ENCODE assay signal across 29 cellular contexts in genomic region chr19:28553005-28553404, GRCh38.
DNase-seq lines count a peak whose midpoint lies in the region; ATAC-seq, FAIRE-seq and TF ChIP-seq lines count a peak whose summit lies in the region.
"Had no signal": no experiment of that assay in that cellular context is flagged by ENCODE, and none has a peak within 500 bp of the region (broad histone marks: within the 10 kb centered on the region; RNA-seq: fewer than 3 reads in every experiment).

No MANE protein-coding gene starts in this region.

- intact Hi-C loops in activated CD4-positive, alpha-beta T cell treated with anti-CD3 and anti-CD28 coated beads, Interleukin-2, amount 10 ng/mL, durations not matched to agents 24 days and 14 days (cut with micrococcal nuclease): no loop called here
- intact Hi-C loops in OCI-LY7 (cut with micrococcal nuclease; ENCODE audit: unreplicated experiment): no loop called here
- intact Hi-C loops in sciatic nerve (cut with DNase I): no loop called here

- peaks cover 16% of the 10 kb centered on the region for H3K9me3 Mint-ChIP-seq in activated CD4-positive, alpha-beta T cell treated with anti-CD3 and anti-CD28 coated beads, Interleukin-2, amount 10 ng/mL, durations not matched to agents 24 days and 14 days
- peaks cover 6% of the 10 kb centered on the region for H3K9me3 Mint-ChIP-seq in natural killer cell treated with Interleukin-12 subunit alpha and Interleukin-12 subunit beta and Interleukin-15 and Interleukin-18, amount 100 ng/mL, for 72 hours

- BruUV-seq in OCI-LY7 (replicated peaks; lab: Mats Ljungman, UMichigan): no TSS peak

- no peaks in the 10 kb centered on the region for H3K36me3 ChIP-seq in OCI-LY7 (ENCODE audit: insufficient read depth, low read length)
- H3K36me3 ChIP-seq: cardiac muscle cell, HAP-1, MG63, thyroid gland had no signal

- peak; percentile 76 to 81 for ATAC-seq in natural killer cell treated with Interleukin-12 subunit alpha and Interleukin-12 subunit beta and Interleukin-15 and Interleukin-18, amount 100 ng/mL, for 72 hours
- ATAC-seq in sciatic nerve: no peak
- ATAC-seq: left colon had no signal

- H3K9me3 ChIP-seq in OCI-LY7 (ENCODE audit: low read length): no peaks in the 10 kb centered on the region
- H3K9me3 ChIP-seq: HAP-1, MG63, thyroid gland had no signal

- no peak overlapping the region for H3K27ac ChIP-seq in OCI-LY7 (ENCODE audit: low read depth, low read length, poor library complexity, severe bottlenecking)
- H3K27ac ChIP-seq: cardiac muscle cell, thyroid gland had no signal

- peak; percentile 61 for DNase-seq in activated CD4-positive, alpha-beta T cell treated with anti-CD3 and anti-CD28 coated beads, Interleukin-2, amount 10 ng/mL, durations not matched to agents 24 days and 14 days
- DNase-seq in activated CD4-positive, alpha-beta T cell treated with anti-CD3 and anti-CD28 coated beads, Interleukin-2, amount 50 U/mL, for 4 hours: no peak
- DNase-seq in ELR (ENCODE audit: low read depth) (peak; percentile 11), OCI-LY7 (ENCODE audit: low spot score) (no peak), NCI-H345 (lab: John Stamatoyannopoulos, UW) (no peak), H54 (ENCODE audit: insufficient read length, low spot score) (no peak), sciatic nerve (ENCODE audit: low spot score) (no peak)
- no peak for DNase-seq in natural killer cell treated with Interleukin-12 subunit alpha and Interleukin-12 subunit beta and Interleukin-15 and Interleukin-18, amount 100 ng/mL, for 72 hours (ENCODE audit: low spot score)
- DNase-seq: ACHN; activated CD4-positive, alpha-beta T cell treated with anti-CD3 and anti-CD28 coated beads for 4 hours; activated CD8-positive, alpha-beta memory T cell treated with anti-CD3 and anti-CD28 coated beads, Interleukin-2, amount 50 U/mL, for 48 hours; activated naive CD4-positive, alpha-beta T cell; anterior cingulate cortex; C1 segment of cervical spinal cord; left colon; mesenchymal stem cell; MG63; NCI-H1694; NCI-H2171 treated with DMSO at 0.1 percent for 48 hours; NCI-H526 treated with DMSO at 0.1 percent for 48 hours; nucleus accumbens; Right ventricle myocardium superior; stimulated activated CD4-positive, alpha-beta T cell treated with anti-CD3 and anti-CD28 coated beads, Interleukin-4, amount 100 ng/mL, for 24 hours; stimulated activated naive CD4-positive, alpha-beta T cell treated with Interleukin-2 at 50 U/mL for 16 hours; thyroid gland had no signal

- H4K20me1 ChIP-seq in OCI-LY7 (ENCODE audit: insufficient read depth, low read length): no peaks in the 10 kb centered on the region

- no peak overlapping the region for H3K27ac Mint-ChIP-seq in activated CD4-positive, alpha-beta T cell treated with anti-CD3 and anti-CD28 coated beads, Interleukin-2, amount 10 ng/mL, durations not matched to agents 24 days and 14 days
- peak overlapping the region; percentile 59 to 80 for H3K27ac Mint-ChIP-seq in natural killer cell treated with Interleukin-12 subunit alpha and Interleukin-12 subunit beta and Interleukin-15 and Interleukin-18, amount 100 ng/mL, for 72 hours
- H3K27ac Mint-ChIP-seq: IgD-negative memory B cell had no signal

- CTCF ChIA-PET in OCI-LY7 (lab: Charles Lee; ENCODE audit: unreplicated experiment): interaction anchor here (1.1 kb wide), 1 partner anchor 10 kb away, joined by 4 read pairs; no protein-coding TSS in a partner anchor

- H3K9me2 ChIP-seq in OCI-LY7 (ENCODE audit: insufficient read depth, low read length): no peaks in the 10 kb centered on the region

- no peaks in the 10 kb centered on the region for H3K4me1 ChIP-seq in OCI-LY7 (ENCODE audit: insufficient read depth, low read length, poor library complexity, severe bottlenecking)
- H3K4me1 ChIP-seq: HAP-1, thyroid gland had no signal

- no peaks in the 10 kb centered on the region for H3K79me2 ChIP-seq in OCI-LY7 (ENCODE audit: insufficient read depth, low read depth, low read length)

- no peak for TF ChIP-seq CTCF in OCI-LY7 (conservative IDR thresholded peaks at IDR 0.05; ENCODE audit: low read length)

- peaks cover 14% of the 10 kb centered on the region for H3K4me1 Mint-ChIP-seq in activated CD4-positive, alpha-beta T cell treated with anti-CD3 and anti-CD28 coated beads, Interleukin-2, amount 10 ng/mL, durations not matched to agents 24 days and 14 days
- peaks cover 26 to 56% of the 10 kb centered on the region in 2 donors for H3K4me1 Mint-ChIP-seq in natural killer cell treated with Interleukin-12 subunit alpha and Interleukin-12 subunit beta and Interleukin-15 and Interleukin-18, amount 100 ng/mL, for 72 hours (ENCODE audit: low read depth in 2 of 2)

- no peak overlapping the region for H3K4me2 ChIP-seq in OCI-LY7 (ENCODE audit: low read length)

- no peaks in the 10 kb centered on the region for H3K27me3 Mint-ChIP-seq in activated CD4-positive, alpha-beta T cell treated with anti-CD3 and anti-CD28 coated beads, Interleukin-2, amount 10 ng/mL, durations not matched to agents 24 days and 14 days
- no peaks in the 10 kb centered on the region for H3K27me3 Mint-ChIP-seq in natural killer cell treated with Interleukin-12 subunit alpha and Interleukin-12 subunit beta and Interleukin-15 and Interleukin-18, amount 100 ng/mL, for 72 hours

- H3K36me3 Mint-ChIP-seq in activated CD4-positive, alpha-beta T cell treated with anti-CD3 and anti-CD28 coated beads, Interleukin-2, amount 10 ng/mL, durations not matched to agents 24 days and 14 days (ENCODE audit: low read depth): no peaks in the 10 kb centered on the region
- no peaks in the 10 kb centered on the region for H3K36me3 Mint-ChIP-seq in natural killer cell treated with Interleukin-12 subunit alpha and Interleukin-12 subunit beta and Interleukin-15 and Interleukin-18, amount 100 ng/mL, for 72 hours
- H3K36me3 Mint-ChIP-seq: IgD-negative memory B cell had no signal

- POLR2A ChIA-PET in OCI-LY7 (lab: Charles Lee): interaction anchor here (0.6 to 1.5 kb wide), 2 partner anchors 16 to 31 kb away, joined by 3 to 4 read pairs; no protein-coding TSS in a partner anchor

- H3K4me3 Mint-ChIP-seq in activated CD4-positive, alpha-beta T cell treated with anti-CD3 and anti-CD28 coated beads, Interleukin-2, amount 10 ng/mL, durations not matched to agents 24 days and 14 days: no peak overlapping the region
- H3K4me3 Mint-ChIP-seq in natural killer cell treated with Interleukin-12 subunit alpha and Interleukin-12 subunit beta and Interleukin-15 and Interleukin-18, amount 100 ng/mL, for 72 hours: peak overlapping the region; percentile 41

- peak overlapping the region; percentile 69 for H2AFZ ChIP-seq in OCI-LY7 (ENCODE audit: low read length)

- no peak for TF ChIP-seq POLR2A in H54 (IDR thresholded peaks at IDR 0.05; ENCODE audit: low read depth, low read length)

- no peak overlapping the region for H3K4me3 ChIP-seq in OCI-LY7 (ENCODE audit: low read depth, low read length, poor library complexity, severe bottlenecking)
- H3K4me3 ChIP-seq: cardiac muscle cell, HAP-1, MG63, thyroid gland had no signal

- FAIRE-seq in H54 (lab: Jason Lieb, UNC): no peak
- FAIRE-seq: G401.6 had no signal

Comparison
In these comparisons a context has a peak if more than half of its experiments do, and no peak if none do; other contexts are left out.
1. DNase-seq: peak in activated CD4-positive, alpha-beta T cell treated with anti-CD3 and anti-CD28 coated beads, Interleukin-2, amount 10 ng/mL, durations not matched to agents 24 days and 14 days (single experiment) and ELR (single experiment); none in activated CD4-positive, alpha-beta T cell treated with anti-CD3 and anti-CD28 coated beads, Interleukin-2, amount 50 U/mL, for 4 hours (0 of 2), OCI-LY7 (single experiment), natural killer cell treated with Interleukin-12 subunit alpha and Interleukin-12 subunit beta and Interleukin-15 and Interleukin-18, amount 100 ng/mL, for 72 hours (single experiment), NCI-H345 (single experiment), H54 (single experiment) and sciatic nerve (single experiment).